Comparison of ENCODE assay signal across 10 cellular contexts in genomic region chr7:8214162-8214897, GRCh38. TPM values are rescaled to one million over a fixed set of nuclear protein-coding genes. Genes with fewer than 3 reads are reported as not detected.
A peak's percentile ranks its signal among the peaks of the same experiment; 100 is the strongest.
DNase-seq lines count a peak whose midpoint lies in the region; TF ChIP-seq lines count a peak whose summit lies in the region.
"Had no signal": no experiment of that assay in that cellular context is flagged by ENCODE, and none has a peak within 500 bp of the region (broad histone marks: within the 10 kb centered on the region; RNA-seq: fewer than 3 reads in every experiment).

No MANE protein-coding gene starts in this region.

- H3K27ac Mint-ChIP-seq in progenitor cell of endocrine pancreas = peak overlapping the region; percentile 68

- H3K4me1 Mint-ChIP-seq in progenitor cell of endocrine pancreas (ENCODE audit: low read depth) = peaks cover 29% of the 10 kb centered on the region

- no peaks in the 10 kb centered on the region for H3K9me3 Mint-ChIP-seq in progenitor cell of endocrine pancreas (ENCODE audit: low read depth)

- H3K27ac ChIP-seq in GM23248 (no peak overlapping the region), suprapubic skin (no peak overlapping the region)

- TF ChIP-seq POLR2A in suprapubic skin (IDR thresholded peaks at IDR 0.05) = no peak

- no peak overlapping the region for H3K9ac ChIP-seq in GM23248
- H3K9ac ChIP-seq in endocrine pancreas (ENCODE audit: control insufficient read depth, insufficient read depth, low read length) = no peak overlapping the region

- H3K9me3 ChIP-seq in GM23248 (ENCODE audit: low read depth) (no peaks in the 10 kb centered on the region), endocrine pancreas (ENCODE audit: control insufficient read depth, low read length) (no peaks in the 10 kb centered on the region), suprapubic skin (no peaks in the 10 kb centered on the region)

- no peaks in the 10 kb centered on the region for H4K20me1 ChIP-seq in GM23248 (ENCODE audit: insufficient read depth)

- TF ChIP-seq CTCF in progenitor cell of endocrine pancreas (IDR thresholded peaks at IDR 0.05; ENCODE audit: unreplicated experiment) (no peak), suprapubic skin (IDR thresholded peaks at IDR 0.05) (no peak)

- H3K4me3 Mint-ChIP-seq in progenitor cell of endocrine pancreas (ENCODE audit: low read depth) = no peak overlapping the region

- H3K4me3 ChIP-seq in GM23248 (no peak overlapping the region), endocrine pancreas (ENCODE audit: control insufficient read depth, insufficient read depth, low read length) (peak overlapping the region; percentile 19), suprapubic skin (no peak overlapping the region)

- no peaks in the 10 kb centered on the region for H3F3A ChIP-seq in GM23248 (ENCODE audit: insufficient read depth)

- H3K4me2 ChIP-seq in GM23248 (ENCODE audit: unreplicated experiment) = no peak overlapping the region

- TF ChIP-seq EP300 in suprapubic skin (IDR thresholded peaks at IDR 0.05) = no peak

- H2AFZ ChIP-seq in GM23248 = peak overlapping the region; percentile 28; the same call in 1 of the 2 replicates

- 16 to 20% methylated on average over 9 of the region's 9 CpGs for WGBS in GM23248 (ENCODE audit: low coverage in 1 of 2, low lambda C conversion rate in 2 of 2, missing lambda C conversion rate in 2 of 2), 2 experiments
- 60% methylated on average over 9 of the region's 9 CpGs for WGBS in suprapubic skin

- no peaks in the 10 kb centered on the region for H3K79me2 ChIP-seq in GM23248 (ENCODE audit: insufficient read depth)

- peaks cover 6% of the 10 kb centered on the region for H3K36me3 Mint-ChIP-seq in progenitor cell of endocrine pancreas (ENCODE audit: insufficient read depth)

- in situ Hi-C loops in GM23248 (cut with MboI) = loop anchor here (25.0 kb wide), 2 partner anchors 802 to 1252 kb away; no protein-coding TSS in a partner anchor

- DNase-seq in GM23248 = peak; percentile 46
- peak; percentile 33 for DNase-seq in NCI-H146 treated with DMSO at 0.1 percent for 48 hours (lab: John Stamatoyannopoulos, UW; ENCODE audit: unreplicated experiment)
- DNase-seq in progenitor cell of endocrine pancreas (ENCODE audit: low spot score, unreplicated experiment) = no peak
- no peak for DNase-seq in NCI-H774 (lab: John Stamatoyannopoulos, UW)
- no peak for DNase-seq in DMS53 treated with DMSO at 0.1 percent for 48 hours (lab: John Stamatoyannopoulos, UW; ENCODE audit: unreplicated experiment)
- DNase-seq in occipital lobe (lab: John Stamatoyannopoulos, UW) = no peak
- DNase-seq in suprapubic skin (ENCODE audit: low spot score in 2 of 2) = no peak
- DNase-seq: activated naive CD4-positive, alpha-beta T cell; NK-92 treated with Interleukin-12 subunit alpha and Interleukin-12 subunit beta, amount 100 ng/mL, for 24 hours had no signal

- H3K27me3 Mint-ChIP-seq in progenitor cell of endocrine pancreas = no peaks in the 10 kb centered on the region

- peaks cover 4% of the 10 kb centered on the region for H3K27me3 ChIP-seq in GM23248 (replicated peaks; ENCODE audit: insufficient read depth)
- H3K27me3 ChIP-seq in endocrine pancreas (ENCODE audit: control insufficient read depth, insufficient read depth, low read length) = no peaks in the 10 kb centered on the region
- no peaks in the 10 kb centered on the region for H3K27me3 ChIP-seq in suprapubic skin

- H3K4me1 ChIP-seq in GM23248 (ENCODE audit: insufficient read depth) = no peaks in the 10 kb centered on the region
- H3K4me1 ChIP-seq in endocrine pancreas (ENCODE audit: control insufficient read depth, insufficient read depth, low read length) = peaks cover 5% of the 10 kb centered on the region
- H3K4me1 ChIP-seq in suprapubic skin = peaks cover 3% of the 10 kb centered on the region

- H3K9me2 ChIP-seq in GM23248 (ENCODE audit: insufficient read depth) = no peaks in the 10 kb centered on the region

- H3K36me3 ChIP-seq in GM23248 (ENCODE audit: low read depth) = no peaks in the 10 kb centered on the region
- no peaks in the 10 kb centered on the region for H3K36me3 ChIP-seq in endocrine pancreas (ENCODE audit: control insufficient read depth, insufficient read depth, low read length)
- no peaks in the 10 kb centered on the region for H3K36me3 ChIP-seq in suprapubic skin

RNA-seq across cellular contexts. Expression of gene ICA1, which starts 47.6 kb away (rescaled TPM):
- total RNA-seq in GM23248 (2014; rRNA removed; shearing (Covaris generic)) = not detected in 2 replicates
- not detected in 2 replicates for polyA plus RNA-seq in GM23248 (2016; fragmentation: Nextera tagmentation; extraction: Ambion mirVana)
- total RNA-seq in progenitor cell of endocrine pancreas (48.8 and 61.7 TPM in 2 replicates), occipital lobe (49.8 TPM), suprapubic skin (100 to 1,000 TPM in 1 of 4 donors, 10 to 100 TPM in 3; 22.3 to 140 (median 38.8) TPM)

Comparison
In these comparisons a context has a peak if more than half of its experiments do, and no peak if none do; other contexts are left out.
1. DNase-seq: peak in GM23248 (single experiment) and NCI-H146 treated with DMSO at 0.1 percent for 48 hours (single experiment); none in progenitor cell of endocrine pancreas (single experiment), NCI-H774 (single experiment), DMS53 treated with DMSO at 0.1 percent for 48 hours (single experiment), occipital lobe (single experiment) and suprapubic skin (0 of 2).
2. RNA of gene ICA1, which starts 47.6 kb away (total RNA-seq): 49.8 TPM in occipital lobe (single experiment), 48.8 to 61.7 TPM in progenitor cell of endocrine pancreas and 22.3 to 140 TPM in suprapubic skin; not detected in GM23248; every median in the first group is over 10 times any median in the second.